In genomic region chr2:46239847-46240181, GRCh38 we compare ENCODE assay signal across 9 cellular contexts. TPM values are rescaled to one million over a fixed set of nuclear protein-coding genes. Genes with fewer than 3 reads are reported as not detected.
DNase-seq lines count a peak whose midpoint lies in the region; ATAC-seq and TF ChIP-seq lines count a peak whose summit lies in the region.
"Had no signal": no experiment of that assay in that cellular context is flagged by ENCODE, and none has a peak within 500 bp of the region (broad histone marks: within the 10 kb centered on the region; RNA-seq: fewer than 3 reads in every experiment).

No MANE protein-coding gene starts in this region.

- TF ChIP-seq CTCF in omental fat pad (IDR thresholded peaks at IDR 0.05), result no peak

- H3K9me3 Mint-ChIP-seq in T-helper 2 cell treated with Interferon-gamma antibody and Interleukin-4, amounts not matched to agents 5 μg/mL and 100 μg/mL, for 36 hours, result no peaks in the 10 kb centered on the region

- no peak overlapping the region for H3K4me3 Mint-ChIP-seq in T-helper 2 cell treated with Interferon-gamma antibody and Interleukin-4, amounts not matched to agents 5 μg/mL and 100 μg/mL, for 36 hours
- H3K4me3 Mint-ChIP-seq: IgD-negative memory B cell had no signal

- peak; percentile 76 for DNase-seq in T-helper 2 cell treated with Interferon-gamma antibody and Interleukin-4, amounts not matched to agents 5 μg/mL and 100 μg/mL, for 36 hours (ENCODE audit: low spot score)
- peak; percentile 17 for DNase-seq in activated gamma-delta T cell treated with anti-CD3 and anti-CD28 coated beads, Interleukin-2, amount 50 U/mL, for 16 hours (ENCODE audit: low read depth)
- DNase-seq in stimulated activated CD4-positive, alpha-beta T cell treated with anti-CD3 and anti-CD28 coated beads, Interleukin-4, amount 100 ng/mL, for 24 hours, result peak; percentile 72
- DNase-seq in hippocampal formation (lab: John Stamatoyannopoulos, UW) (no peak), omental fat pad (ENCODE audit: low spot score) (no peak), DMS79 (lab: John Stamatoyannopoulos, UW) (no peak)

- H3K4me1 Mint-ChIP-seq in T-helper 2 cell treated with Interferon-gamma antibody and Interleukin-4, amounts not matched to agents 5 μg/mL and 100 μg/mL, for 36 hours (ENCODE audit: low read depth), result peaks cover 50% of the 10 kb centered on the region

- H3K27ac Mint-ChIP-seq in T-helper 2 cell treated with Interferon-gamma antibody and Interleukin-4, amounts not matched to agents 5 μg/mL and 100 μg/mL, for 36 hours, result peak overlapping the region; percentile 90

- ATAC-seq in GM19452 (IDR thresholded peaks at IDR 0.05; ENCODE audit: unreplicated experiment) (peak; percentile 67), omental fat pad (ENCODE audit: low FRiP score) (no peak), HG02678 (IDR thresholded peaks at IDR 0.05; ENCODE audit: unreplicated experiment) (no peak)

- H3K27me3 Mint-ChIP-seq in T-helper 2 cell treated with Interferon-gamma antibody and Interleukin-4, amounts not matched to agents 5 μg/mL and 100 μg/mL, for 36 hours (ENCODE audit: low read depth), result peaks cover 5% of the 10 kb centered on the region

- peaks cover 12% of the 10 kb centered on the region for H3K36me3 Mint-ChIP-seq in T-helper 2 cell treated with Interferon-gamma antibody and Interleukin-4, amounts not matched to agents 5 μg/mL and 100 μg/mL, for 36 hours (ENCODE audit: low read depth)
- H3K36me3 Mint-ChIP-seq: IgD-negative memory B cell had no signal

RNA-seq across cellular contexts. Expression of gene EPAS1, which starts 57.4 kb away (rescaled TPM):
- 100 to 1,000 TPM; 292 to 980 (median 435) TPM for total RNA-seq in omental fat pad

Comparison
In these comparisons a context has a peak if more than half of its experiments do, and no peak if none do; other contexts are left out.
1. DNase-seq: peak in T-helper 2 cell treated with Interferon-gamma antibody and Interleukin-4, amounts not matched to agents 5 μg/mL and 100 μg/mL, for 36 hours (single experiment), activated gamma-delta T cell treated with anti-CD3 and anti-CD28 coated beads, Interleukin-2, amount 50 U/mL, for 16 hours (single experiment) and stimulated activated CD4-positive, alpha-beta T cell treated with anti-CD3 and anti-CD28 coated beads, Interleukin-4, amount 100 ng/mL, for 24 hours (single experiment); none in hippocampal formation (0 of 2), omental fat pad (single experiment) and DMS79 (single experiment).